23 cellular contexts compared by ENCODE assay signal in the genomic region with DNA sequence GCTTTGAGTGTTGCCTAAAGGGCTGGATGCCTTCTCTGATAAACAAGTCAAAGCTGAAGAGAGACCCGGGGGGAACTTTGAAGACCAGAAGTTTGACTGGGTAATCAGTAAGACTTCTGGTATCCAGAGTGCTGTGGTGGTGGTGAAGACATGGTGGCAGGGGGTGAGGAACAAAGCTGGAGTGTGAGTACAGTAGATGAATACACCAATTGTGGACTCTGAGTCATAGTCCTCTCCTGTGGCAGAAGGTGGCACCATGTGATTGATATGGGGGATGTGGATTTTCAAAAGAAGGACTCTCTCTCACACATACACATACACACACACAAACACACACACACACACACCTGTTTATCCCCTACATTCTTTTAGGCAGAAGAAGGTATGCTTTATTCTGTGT. TPM values are rescaled to one million over a fixed set of nuclear protein-coding genes. Genes with fewer than 3 reads are reported as not detected.
DNase-seq lines count a peak whose midpoint lies in the region; ATAC-seq, FAIRE-seq and TF ChIP-seq lines count a peak whose summit lies in the region.
"Had no signal": no experiment of that assay in that cellular context is flagged by ENCODE, and none has a peak within 500 bp of the region (broad histone marks: within the 10 kb centered on the region; RNA-seq: fewer than 3 reads in every experiment).

No MANE protein-coding gene starts in this region.

- no peak for TF ChIP-seq CTCF in CD14-positive monocyte (IDR thresholded peaks at IDR 0.05)
- TF ChIP-seq CTCF in Calu3 (IDR thresholded peaks at IDR 0.05; ENCODE audit: unreplicated experiment): no peak
- no peak for TF ChIP-seq CTCF in endothelial cell of umbilical vein (IDR thresholded peaks at IDR 0.05; ENCODE audit: extremely low read depth in 1 of 2, insufficient read depth in 1 of 2, low read depth in 1 of 2, low read length in 2 of 2)

- H4K91ac ChIP-seq in neuronal stem cell (ENCODE audit: low read depth, low read length, poor library complexity): no peak overlapping the region

- H3K4me1 Mint-ChIP-seq in CD14-positive monocyte: peaks cover 73% of the 10 kb centered on the region
- H3K4me1 Mint-ChIP-seq in Calu3 (ENCODE audit: low read depth, unreplicated experiment): peaks cover 92% of the 10 kb centered on the region
- H3K4me1 Mint-ChIP-seq: IgD-negative memory B cell had no signal

- H3K9me3 Mint-ChIP-seq in CD14-positive monocyte: peaks cover 0 to 5% (median 0%) of the 10 kb centered on the region in 7 donors
- no peaks in the 10 kb centered on the region for H3K9me3 Mint-ChIP-seq in Calu3 (ENCODE audit: low read depth, unreplicated experiment)

- H3K36me3 Mint-ChIP-seq in CD14-positive monocyte (peaks cover 78 to 83% of the 10 kb centered on the region in 2 donors), Calu3 (ENCODE audit: insufficient read depth, unreplicated experiment) (peaks cover 23% of the 10 kb centered on the region)
- H3K36me3 Mint-ChIP-seq: CD8-positive, alpha-beta memory T cell had no signal

- no peak overlapping the region for H3K14ac ChIP-seq in neuronal stem cell (ENCODE audit: low read length)

- BruUV-seq in Calu3 (replicated peaks; lab: Mats Ljungman, UMichigan) (no TSS peak), endothelial cell of umbilical vein (replicated peaks; lab: Mats Ljungman, UMichigan) (no TSS peak)

- H3K27ac ChIP-seq in endothelial cell of umbilical vein (ENCODE audit: insufficient read depth, low read depth, low read length) (peak overlapping the region; percentile 75), neuronal stem cell (replicated peaks; ENCODE audit: low read length) (no peak overlapping the region)

- H2BK120ac ChIP-seq in neuronal stem cell (ENCODE audit: low read depth, low read length): no peak overlapping the region

- H3K18ac ChIP-seq in neuronal stem cell (ENCODE audit: low read length): no peak overlapping the region

- H3K4me2 ChIP-seq in endothelial cell of umbilical vein (ENCODE audit: insufficient read depth, low read length) (no peak overlapping the region), neuronal stem cell (ENCODE audit: insufficient read depth, low read length, poor library complexity, severe bottlenecking) (no peak overlapping the region)
- H3K4me2 ChIP-seq: SK-N-SH had no signal

- H2BK12ac ChIP-seq in neuronal stem cell (ENCODE audit: low read length): no peak overlapping the region

- CTCF ChIA-PET in Calu3 (lab: Charles Lee): interaction anchor here (4.1 kb wide), 1 partner anchor 81 kb away, joined by 72 read pairs; no protein-coding TSS in a partner anchor
- CTCF ChIA-PET in endothelial cell of umbilical vein (lab: Charles Lee): interaction anchor here (0.8 to 5.3 kb wide), 12 partner anchors 10 to 348 kb away, joined by 3 to 217 read pairs (median 8); partner anchors contain the start of gene MS4A6A

- no peaks in the 10 kb centered on the region for H3K79me2 ChIP-seq in endothelial cell of umbilical vein (ENCODE audit: control insufficient read depth, insufficient read depth, low read length)

- no peaks in the 10 kb centered on the region for H3K79me1 ChIP-seq in neuronal stem cell (ENCODE audit: low read depth, low read length)

- H3K4me3 ChIP-seq in endothelial cell of umbilical vein (replicated peaks in 1 of 3; ENCODE audit: insufficient read depth in 1 of 3, low read depth in 1 of 3, low read length in 3 of 3): no peak overlapping the region
- H3K4me3 ChIP-seq in neuronal stem cell (ENCODE audit: low read length in 2 of 2): no peak overlapping the region
- H3K4me3 ChIP-seq: BLaER1 treated with 17β-estradiol and CSF1 and Interleukin-3, amounts not matched to agents 10 nM and 100 nM had no signal

- H4K8ac ChIP-seq in neuronal stem cell (ENCODE audit: low read depth, low read length): no peak overlapping the region

- H3K4me1 ChIP-seq in endothelial cell of umbilical vein (ENCODE audit: control insufficient read depth, extremely low read depth, insufficient read depth, low read length): peaks cover 43% of the 10 kb centered on the region
- H3K4me1 ChIP-seq in neuronal stem cell (ENCODE audit: control insufficient read depth in 2 of 2, insufficient read depth in 1 of 2, low read depth in 1 of 2, low read length in 2 of 2): no peaks in the 10 kb centered on the region

- H3K36me3 ChIP-seq in endothelial cell of umbilical vein (ENCODE audit: control insufficient read depth in 2 of 2, extremely low read depth in 1 of 2, insufficient read depth in 2 of 2, low read length in 2 of 2) (no peaks in the 10 kb centered on the region), neuronal stem cell (replicated peaks in 1 of 2; ENCODE audit: control insufficient read depth in 2 of 2, insufficient read depth in 2 of 2, low read length in 2 of 2) (no peaks in the 10 kb centered on the region)

- H3K27me3 Mint-ChIP-seq in CD14-positive monocyte (ENCODE audit: low read depth in 3 of 3) (peaks cover 0 to 2% (median 0%) of the 10 kb centered on the region in 3 donors), Calu3 (ENCODE audit: unreplicated experiment) (no peaks in the 10 kb centered on the region)

- no peak overlapping the region for H2AK5ac ChIP-seq in neuronal stem cell (ENCODE audit: low read depth, low read length)

- POLR2A ChIA-PET in endothelial cell of umbilical vein (lab: Charles Lee): interaction anchor here (1.0 to 2.0 kb wide), 2 partner anchors 10 to 81 kb away, joined by 4 to 17 read pairs; no protein-coding TSS in a partner anchor

- H2BK5ac ChIP-seq in neuronal stem cell (ENCODE audit: low read length): no peak overlapping the region

- no peak overlapping the region for H3K9ac ChIP-seq in endothelial cell of umbilical vein (replicated peaks; ENCODE audit: extremely low read depth, insufficient read depth, low read length)
- no peak overlapping the region for H3K9ac ChIP-seq in neuronal stem cell (ENCODE audit: low read depth, low read length, poor library complexity)
- H3K9ac ChIP-seq: SK-N-SH had no signal

- no peak for FAIRE-seq in endothelial cell of umbilical vein (lab: Jason Lieb, UNC)

- no peak overlapping the region for H2BK15ac ChIP-seq in neuronal stem cell (ENCODE audit: low read length)

- ATAC-seq in HG03457 (IDR thresholded peaks at IDR 0.05; ENCODE audit: unreplicated experiment): no peak

- DNase-seq in CD14-positive monocyte (ENCODE audit: low spot score) (no peak), Calu3 (peak; percentile 37), MV-4-11 (lab: John Stamatoyannopoulos, UW) (peak; percentile 36), endothelial cell of umbilical vein (ENCODE audit: low read depth, low spot score) (no peak), NCI-H69 (lab: John Stamatoyannopoulos, UW) (no peak), neuronal stem cell (ENCODE audit: low spot score) (no peak)
- DNase-seq: CD8-positive, alpha-beta memory T cell; DND-41; Karpas-422; MM.1S; NCI-H1694 treated with DMSO at 0.1 percent for 48 hours; NCI-H2227 treated with DMSO at 0.1 percent for 48 hours; NCI-H510A treated with DMSO at 0.1 percent for 48 hours; SHP77; SK-N-SH; T-helper 1 cell had no signal

- intact Hi-C loops in CD14-positive monocyte (cut with micrococcal nuclease): no loop called here
- intact Hi-C loops in Calu3 (cut with micrococcal nuclease; ENCODE audit: unreplicated experiment): loop anchor here (10.0 kb wide), 1 partner anchor 174 kb away; no protein-coding TSS in a partner anchor
- intact Hi-C loops in endothelial cell of umbilical vein (cut with micrococcal nuclease): no loop called here

- H2AFZ ChIP-seq in endothelial cell of umbilical vein (ENCODE audit: low read depth, low read length) (no peak overlapping the region), neuronal stem cell (ENCODE audit: low read length) (no peak overlapping the region)

- H3K4me3 Mint-ChIP-seq in CD14-positive monocyte: peak overlapping the region in 1 of 2 donors; percentile 35
- H3K4me3 Mint-ChIP-seq in Calu3 (ENCODE audit: low read depth, unreplicated experiment): no peak overlapping the region
- H3K4me3 Mint-ChIP-seq: CD8-positive, alpha-beta memory T cell; IgD-negative memory B cell had no signal

- H3K4ac ChIP-seq in neuronal stem cell (ENCODE audit: low read length): no peak overlapping the region

- dilution Hi-C loops in endothelial cell of umbilical vein (cut with MboI; ENCODE audit: extremely low pct_ligation_motif_present, low sequenced_read_pairs): no loop called here

- no peak for TF ChIP-seq POLR2A in endothelial cell of umbilical vein (IDR thresholded peaks at IDR 0.05; ENCODE audit: low read depth, low read length)

- WGBS in neuronal stem cell (ENCODE audit: extremely low coverage in 2 of 2, insufficient read length in 2 of 2, insufficient replicate concordance in 1 of 2), 2 donors: no CpG with 5 or more reads among the region's 1 CpG

- H3K23ac ChIP-seq in neuronal stem cell (ENCODE audit: low read depth, low read length, poor library complexity): no peak overlapping the region

- H3K9me3 ChIP-seq in endothelial cell of umbilical vein (replicated peaks; ENCODE audit: control insufficient read depth, insufficient read depth, low read length) (no peaks in the 10 kb centered on the region), neuronal stem cell (replicated peaks in 1 of 2; ENCODE audit: control insufficient read depth in 2 of 2, insufficient read depth in 1 of 2, low read depth in 1 of 2, low read length in 2 of 2) (peaks cover 7 to 17% of the 10 kb centered on the region in 2 donors)
- H3K9me3 ChIP-seq: SK-N-SH had no signal

- H3K9me1 ChIP-seq in endothelial cell of umbilical vein (replicated peaks; ENCODE audit: control insufficient read depth, extremely low read depth, insufficient read depth, low read length): no peaks in the 10 kb centered on the region

- peak overlapping the region; percentile 64 to 88 (median 86) for H3K27ac Mint-ChIP-seq in CD14-positive monocyte
- peak overlapping the region; percentile 81 for H3K27ac Mint-ChIP-seq in Calu3 (ENCODE audit: unreplicated experiment)
- H3K27ac Mint-ChIP-seq: CD8-positive, alpha-beta memory T cell; IgD-negative memory B cell had no signal

- no peaks in the 10 kb centered on the region for H3K27me3 ChIP-seq in endothelial cell of umbilical vein (ENCODE audit: control insufficient read depth in 2 of 2, insufficient read depth in 2 of 2, low read length in 2 of 2)
- no peaks in the 10 kb centered on the region for H3K27me3 ChIP-seq in neuronal stem cell (ENCODE audit: control insufficient read depth in 3 of 3, insufficient read depth in 3 of 3, low read depth in 1 of 3, low read length in 3 of 3)
- H3K27me3 ChIP-seq: BLaER1 treated with 17β-estradiol and CSF1 and Interleukin-3, amounts not matched to agents 10 nM and 100 nM had no signal

- H4K20me1 ChIP-seq in endothelial cell of umbilical vein (replicated peaks; ENCODE audit: control insufficient read depth, extremely low read depth, insufficient read depth, low read length): no peaks in the 10 kb centered on the region

RNA-seq across cellular contexts. Expression of gene MS4A6A, which starts 12.3 kb away (rescaled TPM):
- polyA plus RNA-seq in CD14-positive monocyte (1,000 to 10,000 TPM; 2,353 to 3,009 TPM), endothelial cell of umbilical vein (4.8 and 5.0 TPM in 2 replicates)
- total RNA-seq in Calu3 (2022) (not detected in 2 replicates), endothelial cell of umbilical vein (2.7 and 2.9 TPM in 2 replicates)
- 3.4 and 4.2 TPM in 2 replicates for polyA plus RNA-seq in endothelial cell of umbilical vein (2011; cell fraction: cytosol; rRNA removed)
- polyA plus RNA-seq in endothelial cell of umbilical vein (2011; cell fraction: nucleus; rRNA removed): 7.7 and 8.5 TPM in 2 replicates
- 5.8 and 86.9 TPM in 2 replicates for polyA plus RNA-seq in endothelial cell of umbilical vein (2012)
- 4.1 and 6.6 TPM in 2 replicates for polyA minus RNA-seq in endothelial cell of umbilical vein
- polyA minus RNA-seq in endothelial cell of umbilical vein (2011; cell fraction: cytosol; rRNA and poly(A)+ RNA removed): not detected
- polyA minus RNA-seq in endothelial cell of umbilical vein (2011; cell fraction: nucleus; rRNA and poly(A)+ RNA removed): 2.4 and 7.1 TPM in 2 replicates
- 0.04 TPM for polyA plus RNA-seq in neuronal stem cell (2013, experiment 1 of 2)
- not detected for polyA plus RNA-seq in neuronal stem cell (2013, experiment 2 of 2)
- total RNA-seq: G401, H4, HT-29, RPMI7951 had no signal
- polyA plus RNA-seq: SK-N-SH had no signal

Comparison
In these comparisons a context has a peak if more than half of its experiments do, and no peak if none do; other contexts are left out.
1. DNase-seq: peak in Calu3 (single experiment) and MV-4-11 (single experiment); none in CD14-positive monocyte (single experiment), endothelial cell of umbilical vein (single experiment), NCI-H69 (single experiment) and neuronal stem cell (single experiment).